Comparison of ENCODE assay signal across 8 cellular contexts in the genomic region with DNA sequence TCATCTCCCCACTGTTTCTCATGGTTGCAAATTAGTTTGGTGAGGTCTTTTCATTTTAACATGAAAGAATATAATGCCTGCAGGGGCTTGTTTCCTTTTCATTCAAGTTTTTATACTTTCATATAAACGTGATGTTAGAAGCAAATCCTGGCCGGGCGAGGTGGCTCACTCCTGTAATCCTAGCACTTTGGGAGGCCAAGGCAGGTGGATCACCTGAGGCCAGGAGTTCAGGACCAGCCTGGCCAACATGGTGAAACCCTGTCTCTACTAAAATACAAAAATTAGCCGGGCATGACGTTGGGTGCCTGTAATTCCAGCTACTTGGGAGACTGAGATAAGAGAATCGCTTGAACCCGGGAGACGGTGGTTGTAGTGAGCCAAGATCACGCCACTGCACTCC. TPM values are rescaled to one million over a fixed set of nuclear protein-coding genes. Genes with fewer than 3 reads are reported as not detected.
DNase-seq lines count a peak whose midpoint lies in the region; ATAC-seq, FAIRE-seq and TF ChIP-seq lines count a peak whose summit lies in the region.
"Not testable (repeated sequence)": the region's sequence is repeated elsewhere in the genome, so short reads cannot be mapped to it uniquely, and the experiment has no call there.

No MANE protein-coding gene starts in this region.

- CTCF ChIA-PET in activated naive CD4-positive, alpha-beta T cell treated with anti-CD3 and anti-CD28 coated beads for 36 hours (lab: Charles Lee), result not testable (repeated sequence)

- H3K9ac ChIP-seq in Karpas-422 (ENCODE audit: low read length), result peak overlapping the region; percentile 36
- H3K9ac ChIP-seq in mesendoderm (ENCODE audit: low read length), result not testable (repeated sequence)

- H4K8ac ChIP-seq in mesendoderm (ENCODE audit: low read depth, low read length), result not testable (repeated sequence)

- not testable (repeated sequence) for H2AFZ ChIP-seq in Karpas-422 (ENCODE audit: low read length)

- H3K36me3 ChIP-seq in Karpas-422 (ENCODE audit: insufficient read depth, low read length) (peaks cover 40% of the 10 kb centered on the region), pancreas (peaks cover 0 to 13% (median 0%) of the 10 kb centered on the region in 3 donors), thyroid gland (peaks cover 6 to 13% of the 10 kb centered on the region in 2 donors)
- not testable (repeated sequence) for H3K36me3 ChIP-seq in mesendoderm (ENCODE audit: control insufficient read depth, insufficient read depth, low read length)

- peak overlapping the region; percentile 90 for H3K27ac ChIP-seq in Karpas-422 (ENCODE audit: low read length)
- peak overlapping the region; percentile 63 to 83 for H3K27ac ChIP-seq in coronary artery
- H3K27ac ChIP-seq in mesendoderm (ENCODE audit: low read depth, low read length), result not testable (repeated sequence)
- peak overlapping the region; percentile 39 to 76 (median 61) for H3K27ac ChIP-seq in pancreas
- H3K27ac ChIP-seq in thyroid gland, result peak overlapping the region; percentile 73 to 87 (median 74)

- H3K4me3 Mint-ChIP-seq in CD14-positive monocyte (peak overlapping the region; percentile 81 to 89), glutamatergic neuron (ENCODE audit: unreplicated experiment) (peak overlapping the region; percentile 88)
- H3K4me3 Mint-ChIP-seq in activated naive CD4-positive, alpha-beta T cell treated with anti-CD3 and anti-CD28 coated beads for 36 hours, result not testable (repeated sequence)

- WGBS in mesendoderm (ENCODE audit: extremely low coverage, insufficient coverage, low lambda C conversion rate), result no CpG with 5 or more reads among the region's 9 CpGs
- WGBS in pancreas, 2 donors, result 61 to 69% methylated on average over 9 of the region's 9 CpGs
- WGBS in thyroid gland, 2 donors, result 56 to 59% methylated on average over 9 of the region's 9 CpGs

- intact Hi-C loops in CD14-positive monocyte (cut with micrococcal nuclease); activated naive CD4-positive, alpha-beta T cell treated with anti-CD3 and anti-CD28 coated beads for 36 hours (cut with micrococcal nuclease); pancreas (cut with DNase I); thyroid gland (cut with DNase I): not testable (repeated sequence)

- not testable (repeated sequence) for FAIRE-seq in pancreas (lab: Jason Lieb, UNC)

- peaks cover 51% of the 10 kb centered on the region for H3K4me1 Mint-ChIP-seq in CD14-positive monocyte
- peaks cover 29% of the 10 kb centered on the region for H3K4me1 Mint-ChIP-seq in activated naive CD4-positive, alpha-beta T cell treated with anti-CD3 and anti-CD28 coated beads for 36 hours (ENCODE audit: low read depth)
- H3K4me1 Mint-ChIP-seq in glutamatergic neuron (ENCODE audit: low read depth, unreplicated experiment), result peaks cover 13% of the 10 kb centered on the region

- not testable (repeated sequence) for ATAC-seq in pancreas

- H3K9me3 ChIP-seq in Karpas-422 (ENCODE audit: low read length); pancreas; thyroid gland: not testable (repeated sequence)

- not testable (repeated sequence) for H3K9me2 ChIP-seq in Karpas-422 (replicated peaks; ENCODE audit: insufficient read depth, low read length)

- not testable (repeated sequence) for H3K79me2 ChIP-seq in Karpas-422 (ENCODE audit: low read length); mesendoderm (ENCODE audit: control insufficient read depth, insufficient read depth, low read length)

- not testable (repeated sequence) for H2AK5ac ChIP-seq in mesendoderm (ENCODE audit: low read length)

- not testable (repeated sequence) for H3K79me1 ChIP-seq in mesendoderm (ENCODE audit: low read length)

- H3K4ac ChIP-seq in mesendoderm (ENCODE audit: low read depth, low read length), result not testable (repeated sequence)

- H3K18ac ChIP-seq in mesendoderm (ENCODE audit: low read length), result not testable (repeated sequence)

- H2BK5ac ChIP-seq in mesendoderm (ENCODE audit: low read length), result not testable (repeated sequence)

- H3K27me3 ChIP-seq in Karpas-422 (ENCODE audit: low read length); mesendoderm (ENCODE audit: insufficient read depth, low read length, poor library complexity); pancreas; thyroid gland: not testable (repeated sequence)

- not testable (repeated sequence) for DNase-seq in CD14-positive monocyte (ENCODE audit: low spot score); Karpas-422; activated naive CD4-positive, alpha-beta T cell treated with anti-CD3 and anti-CD28 coated beads for 36 hours; coronary artery (ENCODE audit: low spot score); glutamatergic neuron; mesendoderm; pancreas; thyroid gland

- H3K56ac ChIP-seq in mesendoderm (ENCODE audit: low read length), result peak overlapping the region; percentile 15

- not testable (repeated sequence) for H3K27me3 Mint-ChIP-seq in CD14-positive monocyte (ENCODE audit: low read depth in 3 of 3); activated naive CD4-positive, alpha-beta T cell treated with anti-CD3 and anti-CD28 coated beads for 36 hours (ENCODE audit: low read depth); glutamatergic neuron (ENCODE audit: unreplicated experiment)

- H3K27ac Mint-ChIP-seq in CD14-positive monocyte, result peak overlapping the region; percentile 60 to 90 (median 81)
- H3K27ac Mint-ChIP-seq in activated naive CD4-positive, alpha-beta T cell treated with anti-CD3 and anti-CD28 coated beads for 36 hours, result peak overlapping the region; percentile 19
- peak overlapping the region; percentile 95 for H3K27ac Mint-ChIP-seq in glutamatergic neuron (ENCODE audit: unreplicated experiment)

- peaks cover 52% of the 10 kb centered on the region for H3K4me1 ChIP-seq in Karpas-422 (ENCODE audit: low read length)
- H3K4me1 ChIP-seq in mesendoderm (ENCODE audit: control insufficient read depth, low read depth, low read length); pancreas; thyroid gland: not testable (repeated sequence)

- not testable (repeated sequence) for H3K9me3 Mint-ChIP-seq in CD14-positive monocyte; activated naive CD4-positive, alpha-beta T cell treated with anti-CD3 and anti-CD28 coated beads for 36 hours; glutamatergic neuron (ENCODE audit: unreplicated experiment)

- not testable (repeated sequence) for H3K4me3 ChIP-seq in Karpas-422 (ENCODE audit: low read length); mesendoderm (ENCODE audit: low read length); thyroid gland (replicated peaks in 1 of 3)
- H3K4me3 ChIP-seq in coronary artery (peak overlapping the region; percentile 54), pancreas (peak overlapping the region in 2 of 4 donors; percentile 26 to 29)

- H2BK15ac ChIP-seq in mesendoderm (replicated peaks; ENCODE audit: low read depth), result not testable (repeated sequence)

- not testable (repeated sequence) for H4K5ac ChIP-seq in mesendoderm (ENCODE audit: low read length)

- TF ChIP-seq POLR2A in thyroid gland (IDR thresholded peaks at IDR 0.05), result not testable (repeated sequence)

- peaks cover 14 to 16% of the 10 kb centered on the region in 2 donors for H3K36me3 Mint-ChIP-seq in CD14-positive monocyte
- H3K36me3 Mint-ChIP-seq in activated naive CD4-positive, alpha-beta T cell treated with anti-CD3 and anti-CD28 coated beads for 36 hours (ENCODE audit: low read depth), result peaks cover 24% of the 10 kb centered on the region
- H3K36me3 Mint-ChIP-seq in glutamatergic neuron (ENCODE audit: unreplicated experiment), result not testable (repeated sequence)

- not testable (repeated sequence) for TF ChIP-seq CTCF in CD14-positive monocyte (IDR thresholded peaks at IDR 0.05); coronary artery (IDR thresholded peaks at IDR 0.05); glutamatergic neuron (IDR thresholded peaks at IDR 0.05; ENCODE audit: partially characterized antibody, unreplicated experiment); pancreas (IDR thresholded peaks at IDR 0.05); thyroid gland (IDR thresholded peaks at IDR 0.05)

- H2BK120ac ChIP-seq in mesendoderm (ENCODE audit: low read depth, low read length), result not testable (repeated sequence)

- H3K23ac ChIP-seq in mesendoderm (ENCODE audit: low read length), result not testable (repeated sequence)

- H4K20me1 ChIP-seq in Karpas-422 (ENCODE audit: insufficient read depth, low read depth, low read length), result not testable (repeated sequence)

- peak overlapping the region; percentile 49 for H3K4me2 ChIP-seq in Karpas-422 (ENCODE audit: low read depth, low read length, poor library complexity, severe bottlenecking)
- not testable (repeated sequence) for H3K4me2 ChIP-seq in mesendoderm (ENCODE audit: low read length)

RNA-seq across cellular contexts. Expression of gene HMCES, which starts 27.5 kb away (rescaled TPM):
- polyA plus RNA-seq in CD14-positive monocyte, result 10 to 100 TPM; 18.0 to 23.0 TPM
- 169 and 275 TPM in 2 replicates for total RNA-seq in Karpas-422 (2014; rRNA removed; shearing (Covaris generic); ENCODE audit: low replicate concordance)
- total RNA-seq in activated naive CD4-positive, alpha-beta T cell treated with anti-CD3 and anti-CD28 coated beads for 36 hours, result 10 to 100 TPM; 35.0 to 35.8 TPM
- total RNA-seq in glutamatergic neuron (ENCODE audit: unreplicated experiment), result 37.7 TPM
- polyA plus RNA-seq in mesendoderm (2013, experiment 1 of 2), result 25.1 TPM
- polyA plus RNA-seq in mesendoderm (2013, experiment 2 of 2), result 25.3 TPM
- total RNA-seq in pancreas, result 10 to 100 TPM in 4 of 6 donors, 1 to 10 TPM in 2; 8.1 to 14.0 (median 10.7) TPM
- polyA plus RNA-seq in pancreas, result 10 to 100 TPM in 1 of 2 donors, 1 to 10 TPM in 1; 8.0 to 22.5 TPM
- total RNA-seq in thyroid gland, result 10 to 100 TPM; 23.7 to 30.9 (median 26.0) TPM

RNA-seq across cellular contexts. Expression of gene COPG1, which starts 56.8 kb away (rescaled TPM):
- polyA plus RNA-seq in CD14-positive monocyte (10 to 100 TPM; 59.9 to 94.5 TPM), pancreas (10 to 100 TPM; 81.4 to 99.7 TPM)
- 88.1 and 108 TPM in 2 replicates for total RNA-seq in Karpas-422 (2014; rRNA removed; shearing (Covaris generic); ENCODE audit: low replicate concordance)
- total RNA-seq in activated naive CD4-positive, alpha-beta T cell treated with anti-CD3 and anti-CD28 coated beads for 36 hours, result 100 to 1,000 TPM; 125 to 128 TPM
- total RNA-seq in glutamatergic neuron (ENCODE audit: unreplicated experiment) (152 TPM), pancreas (100 to 1,000 TPM in 5 of 6 donors, 10 to 100 TPM in 1; 90.1 to 137 (median 110) TPM), thyroid gland (100 to 1,000 TPM in 3 of 4 donors, 10 to 100 TPM in 1; 95.8 to 195 (median 159) TPM)
- 44.8 TPM for polyA plus RNA-seq in mesendoderm (2013, experiment 1 of 2)
- 44.9 TPM for polyA plus RNA-seq in mesendoderm (2013, experiment 2 of 2)

Comparison
In these comparisons a context has a peak if more than half of its experiments do, and no peak if none do; other contexts are left out.
1. H3K27ac Mint-ChIP-seq: peak in every context shown above with its lines; median percentile 95 in glutamatergic neuron; 81 in CD14-positive monocyte; 19 in activated naive CD4-positive, alpha-beta T cell treated with anti-CD3 and anti-CD28 coated beads for 36 hours.